8 cellular contexts compared by ENCODE assay signal in the genomic region with DNA sequence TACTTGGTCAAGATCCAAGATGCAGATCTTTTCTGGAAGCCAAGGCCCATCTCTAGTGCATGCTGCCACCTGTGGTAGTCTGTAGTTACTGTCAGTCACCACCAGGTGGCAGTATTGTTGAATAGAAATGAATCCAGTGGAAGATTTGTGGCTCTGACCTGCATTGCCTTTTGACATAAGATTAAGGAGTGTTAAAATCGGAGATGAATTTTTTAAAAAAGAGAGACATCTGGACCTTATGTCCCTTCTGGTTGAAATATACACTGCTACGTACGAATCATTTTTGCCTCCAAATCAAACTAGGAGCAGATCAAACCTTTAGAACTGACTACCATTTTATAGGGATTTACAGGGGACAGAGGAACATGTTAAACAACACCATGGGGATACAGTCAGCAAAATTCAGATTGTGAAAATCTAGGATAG. TPM values are rescaled to one million over a fixed set of nuclear protein-coding genes. Genes with fewer than 3 reads are reported as not detected.
DNase-seq lines count a peak whose midpoint lies in the region; ATAC-seq, FAIRE-seq and TF ChIP-seq lines count a peak whose summit lies in the region.

No MANE protein-coding gene starts in this region.

- no peak for TF ChIP-seq POLR2A in HepG2 (IDR thresholded peaks at IDR 0.05; ENCODE audit: insufficient read depth in 1 of 2, low read depth in 2 of 2, low read length in 2 of 2)

- in situ Hi-C loops in HepG2 (cut with HindIII; ENCODE audit: extremely low pct_ligation_motif_present, low pct_unique_long_range_greater_than_20kb) = loop anchor here (5.0 kb wide), 1 partner anchor 157 kb away; no protein-coding TSS in a partner anchor

- no TSS peak for BruUV-seq in HepG2 (replicated peaks; lab: Mats Ljungman, UMichigan)

- H3K4me1 ChIP-seq in HepG2 (ENCODE audit: insufficient read depth, low read length) = no peaks in the 10 kb centered on the region

- H3K27me3 ChIP-seq in HepG2 (ENCODE audit: control insufficient read depth in 1 of 2, insufficient read depth in 2 of 2, low read length in 2 of 2) = no peaks in the 10 kb centered on the region

- H3K27ac ChIP-seq in HepG2 (ENCODE audit: extremely low read length, insufficient read depth, low read length) = no peak overlapping the region

- intact Hi-C loops in HepG2 (cut with micrococcal nuclease; ENCODE audit: unreplicated experiment) = loop anchor here (1.0 kb wide), 1 partner anchor 159 kb away; no protein-coding TSS in a partner anchor

- no peaks in the 10 kb centered on the region for H4K20me1 ChIP-seq in HepG2 (ENCODE audit: insufficient read depth, low read length)

- H3K79me2 ChIP-seq in HepG2 (ENCODE audit: insufficient read depth, low read length) = no peaks in the 10 kb centered on the region

- H3K36me3 Mint-ChIP-seq in chondrocyte (ENCODE audit: low read depth) = peaks cover 3% of the 10 kb centered on the region

- peak; percentile 56 for ATAC-seq in HG03139 (IDR thresholded peaks at IDR 0.05; ENCODE audit: unreplicated experiment)
- peak; percentile 78 for ATAC-seq in HepG2
- no peak for ATAC-seq in GM21717 (IDR thresholded peaks at IDR 0.05; ENCODE audit: unreplicated experiment)

- H3K36me3 ChIP-seq in HepG2 (replicated peaks in 1 of 2; ENCODE audit: control insufficient read depth in 1 of 2, insufficient read depth in 2 of 2, low read length in 2 of 2) = 0 out of 5 replicates have a peak, but pooled peaks cover 0 to 14% of the 10 kb centered on the region in 2 experiments

- H3K4me3 Mint-ChIP-seq in chondrocyte (ENCODE audit: unreplicated experiment) = no peak overlapping the region

- H3K4me2 ChIP-seq in HepG2 (ENCODE audit: low read depth, low read length) = no peak overlapping the region

- H3K9ac ChIP-seq in HepG2 (ENCODE audit: insufficient read depth, low read depth, low read length) = no peak overlapping the region

- 74% methylated on average over 3 of the region's 3 CpGs for WGBS in HepG2 (ENCODE audit: low lambda C conversion rate)

- no peaks in the 10 kb centered on the region for H3K27me3 Mint-ChIP-seq in chondrocyte (ENCODE audit: low read depth)

- H3K9me3 Mint-ChIP-seq in chondrocyte (ENCODE audit: low read depth) = peaks cover 4% of the 10 kb centered on the region

- no peak overlapping the region for H2AFZ ChIP-seq in HepG2 (ENCODE audit: low read length)

- TF ChIP-seq CTCF in chondrocyte (IDR thresholded peaks at IDR 0.05) = peak; percentile 94
- TF ChIP-seq CTCF in HepG2 (CRISPR knock-in tag; IDR thresholded peaks at IDR 0.05) = peak; percentile 83

- TF ChIP-seq RAD21 in HepG2 (CRISPR knock-in tag; IDR thresholded peaks at IDR 0.05) = peak; percentile 77

- CTCF ChIA-PET in HepG2 (lab: Yijun Ruan, JAX; ENCODE audit: low intra/inter-chr PET ratio, low total read pairs) = interaction anchor here (0.9 to 1.4 kb wide), 6 partner anchors 159 to 358 kb away, joined by 3 to 29 read pairs (median 5); no protein-coding TSS in a partner anchor

- POLR2A ChIA-PET in HepG2 (lab: Yijun Ruan, JAX) = no interaction called here

- DNase-seq in GM04504 (ENCODE audit: low read depth) = peak; percentile 42
- peak; percentile 15 for DNase-seq in NCI-H510A treated with DMSO at 0.1 percent for 48 hours (lab: John Stamatoyannopoulos, UW)
- peak; percentile 57 for DNase-seq in activated CD4-positive, alpha-beta T cell treated with anti-CD3 and anti-CD28 coated beads for 1 hour
- no peak for DNase-seq in chondrocyte (ENCODE audit: low spot score)
- peak; percentile 65 for DNase-seq in HepG2 (ENCODE audit: low spot score)
- peak; percentile 22 for DNase-seq in stimulated activated CD8-positive, alpha-beta memory T cell treated with anti-CD3 and anti-CD28 coated beads, Interleukin-12 subunit alpha, Interleukin-12 subunit beta, amount 100 ng/mL, for 4 hours (ENCODE audit: low read depth)

- no peak for TF ChIP-seq EP300 in HepG2 (IDR thresholded peaks at IDR 0.05; ENCODE audit: low read depth in 2 of 2, low read length in 2 of 2)
- TF ChIP-seq EP300 in HepG2 (CRISPR knock-in tag; IDR thresholded peaks at IDR 0.05; ENCODE audit: borderline replicate concordance) = no peak

- no peak overlapping the region for H3K4me3 ChIP-seq in HepG2 (replicated peaks in 1 of 3; ENCODE audit: insufficient read depth in 1 of 3, low read depth in 2 of 3, low read length in 3 of 3)

- FAIRE-seq in HepG2 (lab: Jason Lieb, UNC) = peak; percentile 81

- no peaks in the 10 kb centered on the region for H3K9me3 ChIP-seq in HepG2 (ENCODE audit: low read length)

- no peaks in the 10 kb centered on the region for H3K4me1 Mint-ChIP-seq in chondrocyte (ENCODE audit: low read depth)

- H3K27ac Mint-ChIP-seq in chondrocyte (ENCODE audit: unreplicated experiment) = no peak overlapping the region

TF ChIP-seq in HepG2, 621 proteins besides CTCF, POLR2A, EP300 and RAD21:
- TF ChIP-seq, protein P1, sequence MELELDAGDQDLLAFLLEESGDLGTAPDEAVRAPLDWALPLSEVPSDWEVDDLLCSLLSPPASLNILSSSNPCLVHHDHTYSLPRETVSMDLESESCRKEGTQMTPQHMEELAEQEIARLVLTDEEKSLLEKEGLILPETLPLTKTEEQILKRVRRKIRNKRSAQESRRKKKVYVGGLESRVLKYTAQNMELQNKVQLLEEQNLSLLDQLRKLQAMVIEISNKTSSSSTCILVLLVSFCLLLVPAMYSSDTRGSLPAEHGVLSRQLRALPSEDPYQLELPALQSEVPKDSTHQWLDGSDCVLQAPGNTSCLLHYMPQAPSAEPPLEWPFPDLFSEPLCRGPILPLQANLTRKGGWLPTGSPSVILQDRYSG (CRISPR knock-in tag; IDR thresholded peaks at IDR 0.05) = no peak
- TF ChIP-seq STAG1 (CRISPR knock-in tag; IDR thresholded peaks at IDR 0.05) (peak; percentile 89), SMC3 (IDR thresholded peaks at IDR 0.05; ENCODE audit: low read length) (peak; percentile 85), THRA (CRISPR knock-in tag; IDR thresholded peaks at IDR 0.05; ENCODE audit: borderline replicate concordance) (0 out of 2 replicates have a peak, but pooled peaks have one; percentile 29), MYNN (CRISPR knock-in tag; IDR thresholded peaks at IDR 0.05; ENCODE audit: low read depth) (no peak), ZNF484 (CRISPR knock-in tag; IDR thresholded peaks at IDR 0.05; ENCODE audit: borderline replicate concordance, low read depth) (peak; percentile 78; the same call in 1 of the 2 replicates), PPARG (CRISPR knock-in tag; conservative IDR thresholded peaks at IDR 0.05) (0 out of 2 replicates have a peak, but pooled peaks have one; percentile 23)

RNA-seq across cellular contexts. Expression of gene RHOH, which starts 46.9 kb away (rescaled TPM):
- total RNA-seq in chondrocyte (not detected in 3 replicates), HepG2 (2016; rRNA removed; fragmentation: Illumina TruSeq; extraction: Trizol) (not detected in 2 replicates)
- total RNA-seq in HepG2 (2016; cell fraction: cytosol; rRNA removed; fragmentation: Illumina TruSeq; extraction: Trizol; ENCODE audit: low read depth) = not detected in 2 replicates
- total RNA-seq in HepG2 (2016; cell fraction: insoluble cytoplasmic fraction; rRNA removed; fragmentation: Illumina TruSeq; extraction: Trizol) = 0.06 TPM in 1 of 2 replicates, not detected in the other
- not detected in 2 replicates for total RNA-seq in HepG2 (2016; cell fraction: membrane; rRNA removed; fragmentation: Illumina TruSeq; extraction: Trizol)
- total RNA-seq in HepG2 (2016; cell fraction: nucleus; rRNA removed; fragmentation: Illumina TruSeq; extraction: Trizol) = not detected in 2 replicates
- 0.22 and 0.57 TPM in 2 replicates for polyA plus RNA-seq in HepG2 (2011; rRNA removed)
- 0.21 and 0.59 TPM in 2 replicates for polyA plus RNA-seq in HepG2 (2011; cell fraction: cytosol; rRNA removed)
- polyA plus RNA-seq in HepG2 (2011; cell fraction: nucleus; rRNA removed) = 0.38 and 0.48 TPM in 2 replicates
- 0.11 and 0.48 TPM in 2 replicates for polyA plus RNA-seq in HepG2 (2012)
- not detected in 2 replicates for polyA plus RNA-seq in HepG2 (2016; cell fraction: cytosol; fragmentation: Illumina TruSeq; extraction: Trizol; ENCODE audit: low read depth)
- polyA plus RNA-seq in HepG2 (2016; cell fraction: insoluble cytoplasmic fraction; fragmentation: Illumina TruSeq; extraction: Trizol; ENCODE audit: low read depth) = 0.21 TPM in 1 of 2 replicates, not detected in the other
- polyA plus RNA-seq in HepG2 (2016; cell fraction: membrane; fragmentation: Illumina TruSeq; extraction: Trizol; ENCODE audit: low read depth) = not detected in 2 replicates
- not detected in 2 replicates for polyA plus RNA-seq in HepG2 (2016; cell fraction: nucleus; fragmentation: Illumina TruSeq; extraction: Trizol; ENCODE audit: insufficient read depth, low read depth)
- 0.82 TPM in 1 of 2 replicates, not detected in the other for polyA minus RNA-seq in HepG2 (2011; rRNA and poly(A)+ RNA removed; ENCODE audit: low replicate concordance)
- polyA minus RNA-seq in HepG2 (2011; cell fraction: cytosol; rRNA and poly(A)+ RNA removed) = 0.30 TPM in 1 of 2 replicates, not detected in the other
- polyA minus RNA-seq in HepG2 (2011; cell fraction: nucleus; rRNA and poly(A)+ RNA removed) = 0.13 and 0.87 TPM in 2 replicates
